ENCODE assay signal across 9 cellular contexts in the genomic region with DNA sequence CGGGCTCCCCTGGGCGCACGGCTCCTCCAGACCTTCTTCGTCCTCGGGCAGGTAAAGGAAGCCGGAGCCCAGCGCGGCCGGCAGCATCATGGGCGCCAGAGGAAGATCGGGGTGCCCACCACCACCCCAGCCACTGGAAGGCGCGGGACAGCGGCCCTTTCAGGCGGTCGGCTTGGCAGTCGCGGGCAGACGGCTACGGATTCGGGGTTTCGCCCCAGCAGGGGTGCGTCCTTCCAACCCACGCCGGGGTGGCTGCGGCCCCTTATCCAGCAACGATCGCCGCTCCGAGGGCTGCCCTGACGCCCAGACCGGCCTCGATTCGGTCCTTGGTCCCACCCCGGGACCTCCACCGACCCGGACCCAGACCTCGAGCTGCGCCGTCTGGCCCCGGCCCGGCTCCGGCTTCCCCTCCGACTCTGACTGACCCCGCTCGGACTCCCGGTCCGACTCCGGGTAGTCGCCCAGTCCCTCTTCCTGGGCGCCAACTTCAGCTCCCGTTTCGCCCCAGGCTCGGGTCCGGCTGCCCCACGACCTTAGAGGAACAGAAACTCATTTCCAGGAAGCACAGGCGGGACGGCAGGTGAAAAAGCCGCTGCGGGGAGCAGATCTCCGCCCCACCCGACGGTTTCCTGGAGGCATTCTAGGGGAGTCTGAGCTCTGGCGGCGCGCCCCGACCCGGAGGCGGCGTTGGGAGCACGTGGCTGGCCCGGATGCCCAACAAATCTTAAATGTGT. TPM values are rescaled to one million over a fixed set of nuclear protein-coding genes. Genes with fewer than 3 reads are reported as not detected.
DNase-seq lines count a peak whose midpoint lies in the region; ATAC-seq and TF ChIP-seq lines count a peak whose summit lies in the region.
"Had no signal": no experiment of that assay in that cellular context is flagged by ENCODE, and none has a peak within 500 bp of the region (broad histone marks: within the 10 kb centered on the region; RNA-seq: fewer than 3 reads in every experiment).

No MANE protein-coding gene starts in this region.

- intact Hi-C loops in ascending aorta (cut with DNase I), result no loop called here

- H3K4me1 ChIP-seq in ascending aorta (no peaks in the 10 kb centered on the region), lung (ENCODE audit: control insufficient read depth in 2 of 2, insufficient read depth in 2 of 2, low read length in 2 of 2) (peaks cover 2 to 9% of the 10 kb centered on the region in 2 donors), suprapubic skin (peaks cover 18% of the 10 kb centered on the region)

- WGBS in lung, 2 donors, result 16 to 26% methylated on average over 57 to 72 of the region's 72 CpGs
- WGBS in suprapubic skin, result 7% methylated on average over 13 of the region's 72 CpGs

- TF ChIP-seq CTCF in ascending aorta (IDR thresholded peaks at IDR 0.05) (no peak), lung (IDR thresholded peaks at IDR 0.05; ENCODE audit: control extremely low read depth, extremely low read depth) (no peak), suprapubic skin (IDR thresholded peaks at IDR 0.05) (no peak)

- DNase-seq in T follicular helper cell (ENCODE audit: low read depth), result peak; percentile 19
- DNase-seq in ascending aorta (ENCODE audit: low spot score in 2 of 2), result no peak
- peak; percentile 31 for DNase-seq in lung (ENCODE audit: low spot score)
- DNase-seq in suprapubic skin (ENCODE audit: low spot score in 2 of 2), result peak in 1 of 2 donors; percentile 63
- DNase-seq in SIG-M5 treated with dmso at 0.1 percent for 504 hours (lab: John Stamatoyannopoulos, UW; ENCODE audit: unreplicated experiment), result no peak
- no peak for DNase-seq in HuH-7 (ENCODE audit: low spot score)
- DNase-seq: HFFc6 had no signal

- H3K27me3 ChIP-seq in ascending aorta (no peaks in the 10 kb centered on the region), lung (ENCODE audit: control insufficient read depth, insufficient read depth) (no peaks in the 10 kb centered on the region), suprapubic skin (peaks cover 16% of the 10 kb centered on the region)

- H3K27ac ChIP-seq in ascending aorta (no peak overlapping the region), lung (ENCODE audit: low read depth in 1 of 2, low read length in 1 of 2) (no peak overlapping the region), suprapubic skin (no peak overlapping the region)

- H3K36me3 ChIP-seq in ascending aorta, result no peaks in the 10 kb centered on the region
- H3K36me3 ChIP-seq in lung (ENCODE audit: control insufficient read depth in 2 of 2, insufficient read depth in 2 of 2, low read length in 2 of 2), result no peaks in the 10 kb centered on the region
- H3K36me3 ChIP-seq in suprapubic skin, result no peaks in the 10 kb centered on the region

- no peak for TF ChIP-seq POLR2A in suprapubic skin (IDR thresholded peaks at IDR 0.05)

- TF ChIP-seq EP300 in suprapubic skin (IDR thresholded peaks at IDR 0.05), result no peak

- H3K4me3 ChIP-seq in ascending aorta (peak overlapping the region; percentile 43 to 51), lung (peak overlapping the region; percentile 48), suprapubic skin (peak overlapping the region; percentile 47)

- ATAC-seq in lung (ENCODE audit: insufficient read depth, low FRiP score), result peak; percentile 65
- no peak for ATAC-seq in GM18511 (IDR thresholded peaks at IDR 0.05; ENCODE audit: unreplicated experiment)
- ATAC-seq in HG02884 (IDR thresholded peaks at IDR 0.05; ENCODE audit: unreplicated experiment), result no peak

- H3K9me3 ChIP-seq in ascending aorta, result no peaks in the 10 kb centered on the region
- H3K9me3 ChIP-seq in lung (ENCODE audit: control insufficient read depth in 2 of 2, insufficient read depth in 1 of 2, low read length in 1 of 2), result peaks cover 0 to 2% of the 10 kb centered on the region in 2 donors
- H3K9me3 ChIP-seq in suprapubic skin, result no peaks in the 10 kb centered on the region

RNA-seq across cellular contexts. Expression of a gene that starts 30.2 kb away (rescaled TPM):
- total RNA-seq in ascending aorta (42.6 TPM), lung (100 to 1,000 TPM in 1 of 2 donors, 10 to 100 TPM in 1; 62.1 to 116 TPM), suprapubic skin (10 to 100 TPM; 35.5 to 91.0 (median 44.4) TPM)
- 10 to 100 TPM; 58.0 to 80.6 TPM for polyA plus RNA-seq in lung

RNA-seq across cellular contexts. Expression of a gene that starts 34.8 kb away (rescaled TPM):
- total RNA-seq in ascending aorta (1.9 TPM), lung (10 to 100 TPM in 1 of 2 donors, 1 to 10 TPM in 1; 6.8 to 37.7 TPM), suprapubic skin (1 to 10 TPM in 3 of 4 donors, under 1 TPM in 1; 0.98 to 4.2 (median 3.3) TPM)
- polyA plus RNA-seq in lung, result 1 to 10 TPM; 3.5 to 6.1 TPM

RNA-seq across cellular contexts. Expression of a gene that starts 56.3 kb away (rescaled TPM):
- 42.6 TPM for total RNA-seq in ascending aorta
- total RNA-seq in lung, result 10 to 100 TPM; 29.2 to 32.5 TPM
- polyA plus RNA-seq in lung, result 10 to 100 TPM; 33.5 to 59.0 TPM
- total RNA-seq in suprapubic skin, result 10 to 100 TPM; 34.8 to 43.9 (median 41.2) TPM

RNA-seq across cellular contexts. Expression of a gene that starts 58.8 kb away (rescaled TPM):
- total RNA-seq in ascending aorta (37.7 TPM), lung (100 to 1,000 TPM in 1 of 2 donors, 10 to 100 TPM in 1; 35.9 to 137 TPM), suprapubic skin (100 to 1,000 TPM in 1 of 4 donors, 10 to 100 TPM in 3; 41.9 to 140 (median 60.4) TPM)
- polyA plus RNA-seq in lung, result 10 to 100 TPM in 1 of 2 donors, 1 to 10 TPM in 1; 9.5 to 15.5 TPM

Comparison
In these comparisons a context has a peak if more than half of its experiments do, and no peak if none do; other contexts are left out.
1. DNase-seq: peak in T follicular helper cell (single experiment) and lung (single experiment); none in ascending aorta (0 of 2), SIG-M5 treated with dmso at 0.1 percent for 504 hours (single experiment) and HuH-7 (single experiment).
2. Peak in every context shown above with its lines, with median percentiles within 50 percentile points of each other: H3K4me3 ChIP-seq.